ENCODE assay signal across 10 cellular contexts in genomic region chr1:206693592-206693991, GRCh38. TPM values are rescaled to one million over a fixed set of nuclear protein-coding genes. Genes with fewer than 3 reads are reported as not detected.
DNase-seq lines count a peak whose midpoint lies in the region; ATAC-seq, FAIRE-seq and TF ChIP-seq lines count a peak whose summit lies in the region.
"Had no signal": no experiment of that assay in that cellular context is flagged by ENCODE, and none has a peak within 500 bp of the region (broad histone marks: within the 10 kb centered on the region; RNA-seq: fewer than 3 reads in every experiment).

No MANE protein-coding gene starts in this region.

- H3K36me3 ChIP-seq in Caco-2 (ENCODE audit: control insufficient read depth, insufficient read depth, low read length) (no peaks in the 10 kb centered on the region; the same call in 1 of the 2 replicates), astrocyte (ENCODE audit: insufficient read depth, low read length) (no peaks in the 10 kb centered on the region)

- H3K4me1 ChIP-seq in Caco-2: peaks cover 64% of the 10 kb centered on the region
- H3K4me1 ChIP-seq in astrocyte (ENCODE audit: insufficient read depth, low read length): peaks cover 34% of the 10 kb centered on the region

- peak overlapping the region; percentile 84 for H3K9ac ChIP-seq in astrocyte (ENCODE audit: low read length)

- H3K27me3 ChIP-seq in Caco-2 (replicated peaks; ENCODE audit: control insufficient read depth, insufficient read depth, low read length) (no peaks in the 10 kb centered on the region), astrocyte (ENCODE audit: insufficient read depth, low read length) (no peaks in the 10 kb centered on the region)

- no peaks in the 10 kb centered on the region for H3K9me3 ChIP-seq in Caco-2
- H3K9me3 ChIP-seq in astrocyte (ENCODE audit: insufficient read depth, low read depth, low read length): no peaks in the 10 kb centered on the region

- DNase-seq in Caco-2 (no peak), astrocyte (ENCODE audit: low read depth) (peak; percentile 84), hepatic stellate cell (ENCODE audit: low spot score) (peak; percentile 47), renal cortical epithelial cell (ENCODE audit: low read depth) (peak; percentile 74), NCI-H1436 treated with DMSO at 0.1 percent for 48 hours (lab: John Stamatoyannopoulos, UW) (no peak)
- no peak for DNase-seq in activated CD4-positive, alpha-beta T cell treated with anti-CD3 and anti-CD28 coated beads, Interleukin-2, amount 50 U/mL, for 48 hours
- DNase-seq: activated CD4-positive, alpha-beta T cell treated with anti-CD3 and anti-CD28 coated beads, Interleukin-2, amount 10 ng/mL, durations not matched to agents 7 days and 5 days; NCI-H146 had no signal

- CTCF ChIA-PET in Caco-2 (lab: Charles Lee): interaction anchor here (0.9 to 1.4 kb wide), 3 partner anchors 14 to 37 kb away, joined by 3 to 6 read pairs (median 4); no protein-coding TSS in a partner anchor

- POLR2A ChIA-PET in Caco-2 (lab: Charles Lee): interaction anchor here (0.9 kb wide), 1 partner anchor 21 kb away, joined by 3 read pairs; no protein-coding TSS in a partner anchor

- peaks cover 99% of the 10 kb centered on the region for H3K79me2 ChIP-seq in astrocyte (ENCODE audit: insufficient read depth, low read length)

- no TSS peak for BruUV-seq in Caco-2 (replicated peaks; lab: Mats Ljungman, UMichigan)

- H2AFZ ChIP-seq in astrocyte (ENCODE audit: low read depth, low read length): no peak overlapping the region

- H3K9me3 Mint-ChIP-seq in Caco-2 (ENCODE audit: unreplicated experiment): no peaks in the 10 kb centered on the region
- no peaks in the 10 kb centered on the region for H3K9me3 Mint-ChIP-seq in astrocyte (ENCODE audit: unreplicated experiment)
- H3K9me3 Mint-ChIP-seq: activated CD4-positive, alpha-beta T cell treated with anti-CD3 and anti-CD28 coated beads, Interleukin-2, amount 10 ng/mL, durations not matched to agents 7 days and 5 days had no signal

- intact Hi-C loops in Caco-2 (cut with micrococcal nuclease; ENCODE audit: unreplicated experiment): no loop called here

- H3K27ac ChIP-seq in astrocyte (ENCODE audit: low read depth, low read length): peak overlapping the region; percentile 86

- peaks cover 99% of the 10 kb centered on the region for H4K20me1 ChIP-seq in astrocyte (ENCODE audit: insufficient read depth, low read length)

- no peak for TF ChIP-seq CTCF in Caco-2 (IDR thresholded peaks at IDR 0.05; ENCODE audit: insufficient read depth in 1 of 2, low read depth in 1 of 2, low read length in 1 of 2, severe bottlenecking in 1 of 2, unreplicated experiment in 1 of 2)
- no peak for TF ChIP-seq CTCF in astrocyte (IDR thresholded peaks at IDR 0.05; ENCODE audit: insufficient read depth, low read depth, low read length)

- ATAC-seq in HG02840 (IDR thresholded peaks at IDR 0.05; ENCODE audit: low FRiP score, unreplicated experiment): no peak
- ATAC-seq in HG02642 (IDR thresholded peaks at IDR 0.05; ENCODE audit: poor library complexity, unreplicated experiment): no peak

- H3K4me2 ChIP-seq in astrocyte (ENCODE audit: low read length): peak overlapping the region; percentile 88

- FAIRE-seq in astrocyte (lab: Jason Lieb, UNC): no peak

- H3K36me3 Mint-ChIP-seq in Caco-2 (ENCODE audit: insufficient read depth, unreplicated experiment): peaks cover 30% of the 10 kb centered on the region
- peaks cover 10% of the 10 kb centered on the region for H3K36me3 Mint-ChIP-seq in astrocyte (ENCODE audit: low read depth, unreplicated experiment)

- H3K27ac Mint-ChIP-seq in Caco-2 (ENCODE audit: unreplicated experiment): peak overlapping the region; percentile 75
- peak overlapping the region; percentile 78 for H3K27ac Mint-ChIP-seq in astrocyte (ENCODE audit: unreplicated experiment)
- H3K27ac Mint-ChIP-seq: activated CD4-positive, alpha-beta T cell treated with anti-CD3 and anti-CD28 coated beads, Interleukin-2, amount 10 ng/mL, durations not matched to agents 7 days and 5 days had no signal

- H3K4me1 Mint-ChIP-seq in Caco-2 (ENCODE audit: low read depth, unreplicated experiment) (peaks cover 66% of the 10 kb centered on the region), astrocyte (ENCODE audit: low read depth, unreplicated experiment) (peaks cover 68% of the 10 kb centered on the region)

- H3K27me3 Mint-ChIP-seq in Caco-2 (ENCODE audit: insufficient read depth, unreplicated experiment): no peaks in the 10 kb centered on the region
- no peaks in the 10 kb centered on the region for H3K27me3 Mint-ChIP-seq in astrocyte (ENCODE audit: low read depth, unreplicated experiment)
- H3K27me3 Mint-ChIP-seq: activated CD4-positive, alpha-beta T cell treated with anti-CD3 and anti-CD28 coated beads, Interleukin-2, amount 10 ng/mL, durations not matched to agents 7 days and 5 days had no signal

- H3K4me3 Mint-ChIP-seq in Caco-2 (ENCODE audit: unreplicated experiment): peak overlapping the region; percentile 35
- no peak overlapping the region for H3K4me3 Mint-ChIP-seq in astrocyte (ENCODE audit: unreplicated experiment)
- H3K4me3 Mint-ChIP-seq: activated CD4-positive, alpha-beta T cell treated with anti-CD3 and anti-CD28 coated beads, Interleukin-2, amount 10 ng/mL, durations not matched to agents 7 days and 5 days had no signal

- H3K4me3 ChIP-seq in Caco-2 (ENCODE audit: low read depth, low read length) (no peak overlapping the region), astrocyte (ENCODE audit: insufficient read depth, low read depth, low read length) (peak overlapping the region; percentile 37)

RNA-seq across cellular contexts. Expression of gene MAPKAPK2, which starts 8.9 kb away (rescaled TPM):
- total RNA-seq in Caco-2 (2022) (88.2 and 96.8 TPM in 2 replicates), astrocyte (104 and 108 TPM in 2 replicates), renal cortical epithelial cell (35.3 and 85.1 TPM in 2 replicates)

RNA-seq across cellular contexts. Expression of gene DYRK3, which starts 58.3 kb away (rescaled TPM):
- total RNA-seq in Caco-2 (2022): 0.16 TPM in 1 of 2 replicates, not detected in the other
- 8.2 and 8.7 TPM in 2 replicates for total RNA-seq in astrocyte
- total RNA-seq in renal cortical epithelial cell: 13.5 and 15.6 TPM in 2 replicates

Comparison
In these comparisons a context has a peak if more than half of its experiments do, and no peak if none do; other contexts are left out.
1. DNase-seq: peak in astrocyte (single experiment), hepatic stellate cell (single experiment) and renal cortical epithelial cell (single experiment); none in Caco-2 (0 of 2), NCI-H1436 treated with DMSO at 0.1 percent for 48 hours (single experiment) and activated CD4-positive, alpha-beta T cell treated with anti-CD3 and anti-CD28 coated beads, Interleukin-2, amount 50 U/mL, for 48 hours (0 of 2).